ENCODE assay signal across 1 cellular context in the genomic region with DNA sequence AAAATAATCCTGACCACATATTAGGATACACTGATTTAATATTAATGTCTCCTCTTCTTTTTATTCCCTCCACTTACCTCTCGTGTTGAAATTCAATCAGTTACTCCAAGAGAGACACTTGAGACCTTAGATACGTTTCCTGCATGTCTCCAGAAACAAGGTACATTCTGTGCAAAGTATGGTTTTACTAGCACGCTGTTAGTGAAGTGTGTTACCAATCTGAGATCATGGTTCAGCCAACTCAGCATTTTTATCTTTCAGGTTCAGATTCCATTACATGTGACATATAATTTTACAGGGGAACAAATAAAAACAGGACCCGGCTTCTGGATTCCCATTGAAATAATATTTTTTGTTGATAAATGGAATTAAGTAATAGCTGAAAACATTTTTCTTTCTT.
TF ChIP-seq lines count a peak whose summit lies in the region.

No MANE protein-coding gene starts in this region.

TF ChIP-seq in K562, 482 proteins besides CTCF, POLR2A, EP300 and RAD21 (continued from another document):
- TF ChIP-seq, protein P1, sequence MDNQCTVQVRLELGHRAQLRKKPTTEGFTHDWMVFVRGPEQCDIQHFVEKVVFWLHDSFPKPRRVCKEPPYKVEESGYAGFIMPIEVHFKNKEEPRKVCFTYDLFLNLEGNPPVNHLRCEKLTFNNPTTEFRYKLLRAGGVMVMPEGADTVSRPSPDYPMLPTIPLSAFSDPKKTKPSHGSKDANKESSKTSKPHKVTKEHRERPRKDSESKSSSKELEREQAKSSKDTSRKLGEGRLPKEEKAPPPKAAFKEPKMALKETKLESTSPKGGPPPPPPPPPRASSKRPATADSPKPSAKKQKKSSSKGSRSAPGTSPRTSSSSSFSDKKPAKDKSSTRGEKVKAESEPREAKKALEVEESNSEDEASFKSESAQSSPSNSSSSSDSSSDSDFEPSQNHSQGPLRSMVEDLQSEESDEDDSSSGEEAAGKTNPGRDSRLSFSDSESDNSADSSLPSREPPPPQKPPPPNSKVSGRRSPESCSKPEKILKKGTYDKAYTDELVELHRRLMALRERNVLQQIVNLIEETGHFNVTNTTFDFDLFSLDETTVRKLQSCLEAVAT (IDR thresholded peaks at IDR 0.05), result no peak
- TF ChIP-seq C11orf30 (IDR thresholded peaks at IDR 0.05; ENCODE audit: low read depth), result peak; percentile 97
- peak; percentile 95 for TF ChIP-seq MAFK (IDR thresholded peaks at IDR 0.05; ENCODE audit: low read length)
- no peak for TF ChIP-seq KDM2B (CRISPR knock-in tag; IDR thresholded peaks at IDR 0.05)
- TF ChIP-seq HDAC1 (IDR thresholded peaks at IDR 0.05), result no peak
- 0 out of 4 replicates have a peak, but pooled peaks of 1 of the 2 experiments have one; percentile 8 for TF ChIP-seq KDM1A (IDR thresholded peaks at IDR 0.05)
- TF ChIP-seq, protein P2, sequence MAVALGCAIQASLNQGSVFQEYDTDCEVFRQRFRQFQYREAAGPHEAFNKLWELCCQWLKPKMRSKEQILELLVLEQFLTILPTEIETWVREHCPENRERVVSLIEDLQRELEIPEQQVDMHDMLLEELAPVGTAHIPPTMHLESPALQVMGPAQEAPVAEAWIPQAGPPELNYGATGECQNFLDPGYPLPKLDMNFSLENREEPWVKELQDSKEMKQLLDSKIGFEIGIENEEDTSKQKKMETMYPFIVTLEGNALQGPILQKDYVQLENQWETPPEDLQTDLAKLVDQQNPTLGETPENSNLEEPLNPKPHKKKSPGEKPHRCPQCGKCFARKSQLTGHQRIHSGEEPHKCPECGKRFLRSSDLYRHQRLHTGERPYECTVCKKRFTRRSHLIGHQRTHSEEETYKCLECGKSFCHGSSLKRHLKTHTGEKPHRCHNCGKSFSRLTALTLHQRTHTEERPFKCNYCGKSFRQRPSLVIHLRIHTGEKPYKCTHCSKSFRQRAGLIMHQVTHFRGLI (CRISPR knock-in tag; IDR thresholded peaks at IDR 0.05), result no peak
- no peak for TF ChIP-seq MEF2A (IDR thresholded peaks at IDR 0.05; ENCODE audit: control insufficient read depth, low read depth, low read length)
- TF ChIP-seq MAFG (tag; conservative IDR thresholded peaks at IDR 0.05), result peak; percentile 94
- TF ChIP-seq ZNF316 (IDR thresholded peaks at IDR 0.05), result peak; percentile 99
- TF ChIP-seq NFE2 (IDR thresholded peaks at IDR 0.05; ENCODE audit: low read depth), result peak; percentile 33; the same call in 1 of the 2 replicates
- no peak for TF ChIP-seq ZNF589 (CRISPR knock-in tag; IDR thresholded peaks at IDR 0.05; ENCODE audit: low read depth)
- TF ChIP-seq HDAC8 (tag; IDR thresholded peaks at IDR 0.05), result no peak
